In the genomic region with DNA sequence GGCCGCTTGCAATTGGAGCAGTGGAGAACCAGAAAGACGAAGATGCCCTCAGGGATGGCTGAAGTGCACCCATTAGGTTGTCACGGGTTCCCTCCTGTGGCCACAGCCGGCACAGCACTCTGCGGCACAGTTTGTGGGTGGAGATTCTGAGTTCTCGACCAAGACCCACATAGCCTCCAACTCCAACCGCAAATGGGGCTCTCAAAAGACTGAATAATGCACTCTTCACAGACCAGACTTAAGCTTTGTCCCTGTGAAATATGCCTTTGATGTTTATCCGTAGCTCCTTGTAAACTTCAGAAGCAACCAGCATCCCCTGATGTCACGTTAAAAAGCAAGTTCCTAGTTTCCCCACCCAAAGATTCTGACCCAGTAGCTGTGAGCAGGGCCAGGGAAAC, we compare ENCODE assay signal across 8 cellular contexts. TPM values are rescaled to one million over a fixed set of nuclear protein-coding genes. Genes with fewer than 3 reads are reported as not detected.
DNase-seq lines count a peak whose midpoint lies in the region; ATAC-seq and TF ChIP-seq lines count a peak whose summit lies in the region.

No MANE protein-coding gene starts in this region.

- no TSS peak for BruUV-seq in OCI-LY7 (replicated peaks; lab: Mats Ljungman, UMichigan)

- H3K36me3 ChIP-seq in OCI-LY7 (ENCODE audit: insufficient read depth, low read length), result no peaks in the 10 kb centered on the region
- no peaks in the 10 kb centered on the region for H3K36me3 ChIP-seq in neural progenitor cell
- H3K36me3 ChIP-seq in testis (ENCODE audit: low read depth, missing control alignments), result no peaks in the 10 kb centered on the region

- H3K4me3 ChIP-seq in OCI-LY7 (ENCODE audit: low read depth, low read length, poor library complexity, severe bottlenecking) (no peak overlapping the region), fibroblast of the aortic adventitia (ENCODE audit: low read depth, low read length) (no peak overlapping the region), neural progenitor cell (no peak overlapping the region), testis (no peak overlapping the region)

- CTCF ChIA-PET in OCI-LY7 (lab: Charles Lee; ENCODE audit: unreplicated experiment), result interaction anchor here (0.5 kb wide), 2 partner anchors 506 to 1061 kb away, joined by 3 to 6 read pairs; no protein-coding TSS in a partner anchor

- no peak overlapping the region for H3K27ac Mint-ChIP-seq in neural progenitor cell

- H4K20me1 ChIP-seq in OCI-LY7 (ENCODE audit: insufficient read depth, low read length), result no peaks in the 10 kb centered on the region
- H4K20me1 ChIP-seq in neural progenitor cell (ENCODE audit: low read depth), result no peaks in the 10 kb centered on the region

- H3K4me1 ChIP-seq in OCI-LY7 (ENCODE audit: insufficient read depth, low read length, poor library complexity, severe bottlenecking), result no peaks in the 10 kb centered on the region
- H3K4me1 ChIP-seq in neural progenitor cell, result peaks cover 16% of the 10 kb centered on the region
- peaks cover 3% of the 10 kb centered on the region for H3K4me1 ChIP-seq in testis

- H3K27ac ChIP-seq in OCI-LY7 (ENCODE audit: low read depth, low read length, poor library complexity, severe bottlenecking) (no peak overlapping the region), neural progenitor cell (no peak overlapping the region), testis (no peak overlapping the region)

- intact Hi-C loops in OCI-LY7 (cut with micrococcal nuclease; ENCODE audit: unreplicated experiment), result loop anchor here (1.0 to 10.0 kb wide), 2 partner anchors 164 to 912 kb away; no protein-coding TSS in a partner anchor
- intact Hi-C loops in testis (cut with DNase I; ENCODE audit: low total_unique reads), result loop anchor here (10.0 kb wide), 1 partner anchor 162 kb away; no protein-coding TSS in a partner anchor

- POLR2A ChIA-PET in OCI-LY7 (lab: Charles Lee), result no interaction called here

- 22 to 40% methylated on average over 3 to 9 of the region's 9 CpGs for WGBS in testis, 2 donors

- H3K9ac ChIP-seq in neural progenitor cell, result no peak overlapping the region

- H3K9me2 ChIP-seq in OCI-LY7 (ENCODE audit: insufficient read depth, low read length), result no peaks in the 10 kb centered on the region

- ATAC-seq in GM21528 (IDR thresholded peaks at IDR 0.05; ENCODE audit: low FRiP score, unreplicated experiment), result peak; percentile 86
- ATAC-seq in activated T-cell treated with anti-CD3 and anti-CD28 coated beads, Interleukin-2, amount 50 U/mL, for 4 hours, result peak; percentile 74 to 77

- peak; percentile 90 for DNase-seq in DMS53 (lab: John Stamatoyannopoulos, UW)
- peak; percentile 83 for DNase-seq in HuH-7.5 (ENCODE audit: low spot score)
- DNase-seq in OCI-LY7 (ENCODE audit: low spot score), result peak; percentile 55
- DNase-seq in activated T-cell treated with anti-CD3 and anti-CD28 coated beads, Interleukin-2, amount 50 U/mL, for 4 hours, result peak; percentile 40
- peak; percentile 78 for DNase-seq in fibroblast of the aortic adventitia (ENCODE audit: low read depth)
- DNase-seq in neural progenitor cell (ENCODE audit: low spot score), result peak; percentile 86
- DNase-seq in testis, result peak; percentile 88

- no peak overlapping the region for H3K4me3 Mint-ChIP-seq in activated T-cell treated with anti-CD3 and anti-CD28 coated beads, Interleukin-2, amount 50 U/mL, for 4 hours
- H3K4me3 Mint-ChIP-seq in neural progenitor cell, result peak overlapping the region; percentile 16

- H3K9me3 ChIP-seq in OCI-LY7 (ENCODE audit: low read length), result no peaks in the 10 kb centered on the region
- H3K9me3 ChIP-seq in neural progenitor cell (ENCODE audit: low read depth), result no peaks in the 10 kb centered on the region
- H3K9me3 ChIP-seq in testis, result no peaks in the 10 kb centered on the region

- no peaks in the 10 kb centered on the region for H3K79me2 ChIP-seq in OCI-LY7 (ENCODE audit: insufficient read depth, low read depth, low read length)
- no peaks in the 10 kb centered on the region for H3K79me2 ChIP-seq in neural progenitor cell (ENCODE audit: low read depth)

- H3K4me2 ChIP-seq in OCI-LY7 (ENCODE audit: low read length) (no peak overlapping the region), neural progenitor cell (no peak overlapping the region)

- peaks cover 5% of the 10 kb centered on the region for H3F3A ChIP-seq in neural progenitor cell (ENCODE audit: low read depth)

- H2AFZ ChIP-seq in OCI-LY7 (ENCODE audit: low read length) (no peak overlapping the region), neural progenitor cell (replicated peaks) (peak overlapping the region; percentile 48)

- H3K27me3 Mint-ChIP-seq in activated T-cell treated with anti-CD3 and anti-CD28 coated beads, Interleukin-2, amount 50 U/mL, for 4 hours (ENCODE audit: low read depth), result no peaks in the 10 kb centered on the region
- peaks cover 11% of the 10 kb centered on the region for H3K27me3 Mint-ChIP-seq in neural progenitor cell (ENCODE audit: insufficient read depth, low read depth)

- H3K27me3 ChIP-seq in neural progenitor cell, result no peaks in the 10 kb centered on the region
- no peaks in the 10 kb centered on the region for H3K27me3 ChIP-seq in testis

- no peaks in the 10 kb centered on the region for H3K36me3 Mint-ChIP-seq in activated T-cell treated with anti-CD3 and anti-CD28 coated beads, Interleukin-2, amount 50 U/mL, for 4 hours (ENCODE audit: insufficient read depth)
- no peaks in the 10 kb centered on the region for H3K36me3 Mint-ChIP-seq in neural progenitor cell

- H3K4me1 Mint-ChIP-seq in activated T-cell treated with anti-CD3 and anti-CD28 coated beads, Interleukin-2, amount 50 U/mL, for 4 hours (ENCODE audit: low read depth), result no peaks in the 10 kb centered on the region
- H3K4me1 Mint-ChIP-seq in neural progenitor cell, result peaks cover 30% of the 10 kb centered on the region

- peak; percentile 82 for TF ChIP-seq CTCF in OCI-LY7 (conservative IDR thresholded peaks at IDR 0.05; ENCODE audit: low read length)
- TF ChIP-seq CTCF in fibroblast of the aortic adventitia (IDR thresholded peaks at IDR 0.05; ENCODE audit: insufficient read depth, low read length), result peak; percentile 94
- peak; percentile 79 for TF ChIP-seq CTCF in neural progenitor cell (IDR thresholded peaks at IDR 0.05)
- peak; percentile 73 to 84 (median 79) for TF ChIP-seq CTCF in testis (IDR thresholded peaks at IDR 0.05)

- no peaks in the 10 kb centered on the region for H3K9me3 Mint-ChIP-seq in activated T-cell treated with anti-CD3 and anti-CD28 coated beads, Interleukin-2, amount 50 U/mL, for 4 hours
- peaks cover 8% of the 10 kb centered on the region for H3K9me3 Mint-ChIP-seq in neural progenitor cell

- TF ChIP-seq POLR2A in testis (IDR thresholded peaks at IDR 0.05), result no peak

RNA-seq across cellular contexts. Expression of gene CST9, which starts 0.9 kb away (rescaled TPM):
- not detected in 2 replicates for total RNA-seq in OCI-LY7 (2014; rRNA removed; shearing (Covaris generic))
- total RNA-seq in OCI-LY7 (2022) (not detected in 2 replicates), fibroblast of the aortic adventitia (ENCODE audit: low replicate concordance) (not detected in 2 replicates), neural progenitor cell (ENCODE audit: low replicate concordance) (not detected in 2 replicates), testis (under 1 TPM in 1 of 2 donors, not detected in 1; 0.19 TPM)
- not detected for total RNA-seq in activated T-cell treated with anti-CD3 and anti-CD28 coated beads, Interleukin-2, amount 50 U/mL, for 4 hours
- polyA plus RNA-seq in testis (ENCODE audit: insufficient read depth, low read depth, low replicate concordance), result not detected

RNA-seq across cellular contexts. Expression of gene CST3, which starts 31.1 kb away (rescaled TPM):
- not detected in 2 replicates for total RNA-seq in OCI-LY7 (2014; rRNA removed; shearing (Covaris generic))
- total RNA-seq in OCI-LY7 (2022) (not detected in 2 replicates), fibroblast of the aortic adventitia (ENCODE audit: low replicate concordance) (246 and 355 TPM in 2 replicates), neural progenitor cell (ENCODE audit: low replicate concordance) (20.8 and 58.0 TPM in 2 replicates), testis (1,000 to 10,000 TPM; 3,145 to 4,272 TPM)
- 1 to 10 TPM; 1.8 to 2.6 (median 2.0) TPM for total RNA-seq in activated T-cell treated with anti-CD3 and anti-CD28 coated beads, Interleukin-2, amount 50 U/mL, for 4 hours
- polyA plus RNA-seq in testis (ENCODE audit: insufficient read depth, low read depth, low replicate concordance), result 1,703 TPM

RNA-seq across cellular contexts. Expression of gene CST9L, which starts 38.4 kb away (rescaled TPM):
- total RNA-seq in OCI-LY7 (2014; rRNA removed; shearing (Covaris generic)), result not detected in 2 replicates
- total RNA-seq in OCI-LY7 (2022) (not detected in 2 replicates), fibroblast of the aortic adventitia (ENCODE audit: low replicate concordance) (not detected in 2 replicates), neural progenitor cell (ENCODE audit: low replicate concordance) (not detected in 2 replicates), testis (100 to 1,000 TPM in 1 of 2 donors, 10 to 100 TPM in 1; 78.8 to 127 TPM)
- total RNA-seq in activated T-cell treated with anti-CD3 and anti-CD28 coated beads, Interleukin-2, amount 50 U/mL, for 4 hours, result not detected
- 184 TPM for polyA plus RNA-seq in testis (ENCODE audit: insufficient read depth, low read depth, low replicate concordance)

Comparison
In these comparisons a context has a peak if more than half of its experiments do, and no peak if none do; other contexts are left out.
1. DNase-seq: peak in every context shown above with its lines; median percentile 90 in DMS53; 88 in testis; 86 in neural progenitor cell; 83 in HuH-7.5; 78 in fibroblast of the aortic adventitia; 55 in OCI-LY7; 40 in activated T-cell treated with anti-CD3 and anti-CD28 coated beads, Interleukin-2, amount 50 U/mL, for 4 hours.
2. RNA of gene CST9L, which starts 38.4 kb away (total RNA-seq): 78.8 to 127 TPM in testis; not detected in OCI-LY7, not detected in activated T-cell treated with anti-CD3 and anti-CD28 coated beads, Interleukin-2, amount 50 U/mL, for 4 hours, not detected in fibroblast of the aortic adventitia and not detected in neural progenitor cell; every median in the first group is over 10 times any median in the second.
3. Peak in every context shown above with its lines, with median percentiles within 50 percentile points of each other: CTCF ChIP-seq.